Comparison of ENCODE assay signal across 10 cellular contexts in genomic region chr4:165288639-165289428, GRCh38. TPM values are rescaled to one million over a fixed set of nuclear protein-coding genes. Genes with fewer than 3 reads are reported as not detected.
DNase-seq lines count a peak whose midpoint lies in the region; ATAC-seq and TF ChIP-seq lines count a peak whose summit lies in the region.
"Had no signal": no experiment of that assay in that cellular context is flagged by ENCODE, and none has a peak within 500 bp of the region (broad histone marks: within the 10 kb centered on the region; RNA-seq: fewer than 3 reads in every experiment).

No MANE protein-coding gene starts in this region.

- ATAC-seq in HG03135 (IDR thresholded peaks at IDR 0.05; ENCODE audit: unreplicated experiment), result peak; percentile 29
- ATAC-seq in stimulated activated effector memory CD8-positive, alpha-beta T cell treated with anti-CD3 and anti-CD28 coated beads, Interleukin-12 subunit alpha, Interleukin-12 subunit beta, amount 100 ng/mL, for 72 hours, result no peak

- TF ChIP-seq CTCF in retinal pigment epithelial cell (conservative IDR thresholded peaks at IDR 0.05; ENCODE audit: low read depth, low read length), result no peak

- no peak overlapping the region for H3K4me3 Mint-ChIP-seq in stimulated activated effector memory CD8-positive, alpha-beta T cell treated with anti-CD3 and anti-CD28 coated beads, Interleukin-12 subunit alpha, Interleukin-12 subunit beta, amount 100 ng/mL, for 72 hours

- no peak overlapping the region for H3K4me3 ChIP-seq in retinal pigment epithelial cell (ENCODE audit: low read length)
- H3K4me3 ChIP-seq: BLaER1 had no signal

- peaks cover 24% of the 10 kb centered on the region for H3K4me1 Mint-ChIP-seq in stimulated activated effector memory CD8-positive, alpha-beta T cell treated with anti-CD3 and anti-CD28 coated beads, Interleukin-12 subunit alpha, Interleukin-12 subunit beta, amount 100 ng/mL, for 72 hours

- DNase-seq in NOMO-1 treated with DMSO at 0.1 percent for 48 hours (lab: John Stamatoyannopoulos, UW; ENCODE audit: unreplicated experiment) (peak; percentile 23), NOMO-1 treated with dmso at 0.1 percent for 144 hours (lab: John Stamatoyannopoulos, UW; ENCODE audit: unreplicated experiment) (no peak), astrocyte of the hippocampus (ENCODE audit: low read depth, low spot score) (peak; percentile 16), retinal pigment epithelial cell (ENCODE audit: low read depth) (peak; percentile 54), ureter (ENCODE audit: low spot score) (no peak)
- no peak for DNase-seq in activated naive CD4-positive, alpha-beta T cell (lab: John Stamatoyannopoulos, UW)
- no peak for DNase-seq in stimulated activated effector memory CD8-positive, alpha-beta T cell treated with anti-CD3 and anti-CD28 coated beads, Interleukin-12 subunit alpha, Interleukin-12 subunit beta, amount 100 ng/mL, for 72 hours (ENCODE audit: low spot score in 2 of 2)
- DNase-seq: erythroblast had no signal

- no peak overlapping the region for H3K27ac Mint-ChIP-seq in stimulated activated effector memory CD8-positive, alpha-beta T cell treated with anti-CD3 and anti-CD28 coated beads, Interleukin-12 subunit alpha, Interleukin-12 subunit beta, amount 100 ng/mL, for 72 hours

- no peaks in the 10 kb centered on the region for H3K36me3 Mint-ChIP-seq in stimulated activated effector memory CD8-positive, alpha-beta T cell treated with anti-CD3 and anti-CD28 coated beads, Interleukin-12 subunit alpha, Interleukin-12 subunit beta, amount 100 ng/mL, for 72 hours

- no peaks in the 10 kb centered on the region for H3K9me3 Mint-ChIP-seq in stimulated activated effector memory CD8-positive, alpha-beta T cell treated with anti-CD3 and anti-CD28 coated beads, Interleukin-12 subunit alpha, Interleukin-12 subunit beta, amount 100 ng/mL, for 72 hours

RNA-seq across cellular contexts. Expression of gene MSMO1, which starts 38.6 kb away (rescaled TPM):
- 98.6 TPM for total RNA-seq in ureter

Comparison
In these comparisons a context has a peak if more than half of its experiments do, and no peak if none do; other contexts are left out.
1. DNase-seq: peak in NOMO-1 treated with DMSO at 0.1 percent for 48 hours (single experiment), astrocyte of the hippocampus (single experiment) and retinal pigment epithelial cell (single experiment); none in NOMO-1 treated with dmso at 0.1 percent for 144 hours (single experiment), activated naive CD4-positive, alpha-beta T cell (0 of 4), stimulated activated effector memory CD8-positive, alpha-beta T cell treated with anti-CD3 and anti-CD28 coated beads, Interleukin-12 subunit alpha, Interleukin-12 subunit beta, amount 100 ng/mL, for 72 hours (0 of 2) and ureter (single experiment).